17 cellular contexts compared by ENCODE assay signal in genomic region chr3:171190668-171191067, GRCh38.
A peak's percentile ranks its signal among the peaks of the same experiment; 100 is the strongest.
DNase-seq lines count a peak whose midpoint lies in the region; ATAC-seq, FAIRE-seq and TF ChIP-seq lines count a peak whose summit lies in the region.
"Had no signal": no experiment of that assay in that cellular context is flagged by ENCODE, and none has a peak within 500 bp of the region (broad histone marks: within the 10 kb centered on the region; RNA-seq: fewer than 3 reads in every experiment).

No MANE protein-coding gene starts in this region.

- H3F3A ChIP-seq in PC-3 (ENCODE audit: low read length, unreplicated experiment): no peaks in the 10 kb centered on the region

- no peak overlapping the region for H3K4me3 ChIP-seq in PC-3 (ENCODE audit: low read length)
- H3K4me3 ChIP-seq in bronchial epithelial cell (ENCODE audit: low read depth, low read length): no peak overlapping the region
- no peak overlapping the region for H3K4me3 ChIP-seq in tibial nerve
- no peak overlapping the region for H3K4me3 ChIP-seq in sigmoid colon
- H3K4me3 ChIP-seq: ascending aorta had no signal

- no peak overlapping the region for H3K4me3 Mint-ChIP-seq in stimulated activated naive CD8-positive, alpha-beta T cell treated with anti-CD3 and anti-CD28 coated beads, Interleukin-15, Interleukin-2, amounts not matched to agents 100 ng/mL and 50 ng/mL, for 24 hours
- no peak overlapping the region for H3K4me3 Mint-ChIP-seq in stimulated activated naive CD8-positive, alpha-beta T cell treated with anti-CD3 and anti-CD28 coated beads, Interleukin-15, amount 100 ng/mL, for 72 hours

- peak overlapping the region; percentile 38 for H3K4me2 ChIP-seq in PC-3 (ENCODE audit: low read length)
- H3K4me2 ChIP-seq: KMS-11 had no signal

- H4K20me1 ChIP-seq in PC-3 (ENCODE audit: low read length): no peaks in the 10 kb centered on the region

- H3K36me3 Mint-ChIP-seq in stimulated activated naive CD8-positive, alpha-beta T cell treated with anti-CD3 and anti-CD28 coated beads, Interleukin-15, Interleukin-2, amounts not matched to agents 100 ng/mL and 50 ng/mL, for 24 hours (ENCODE audit: low read depth): peaks cover 15% of the 10 kb centered on the region

- no peaks in the 10 kb centered on the region for H3K9me3 Mint-ChIP-seq in stimulated activated naive CD8-positive, alpha-beta T cell treated with anti-CD3 and anti-CD28 coated beads, Interleukin-15, Interleukin-2, amounts not matched to agents 100 ng/mL and 50 ng/mL, for 24 hours
- no peaks in the 10 kb centered on the region for H3K9me3 Mint-ChIP-seq in stimulated activated naive CD8-positive, alpha-beta T cell treated with anti-CD3 and anti-CD28 coated beads, Interleukin-15, amount 100 ng/mL, for 72 hours

- FAIRE-seq in bronchial epithelial cell (lab: Jason Lieb, UNC): no peak

- no peak for DNase-seq in stimulated activated naive CD8-positive, alpha-beta T cell treated with anti-CD3 and anti-CD28 coated beads, Interleukin-15, amount 100 ng/mL, for 72 hours
- DNase-seq in PC-3 (peak; percentile 82), bronchial epithelial cell (ENCODE audit: low read depth) (peak; percentile 66), tibial nerve (ENCODE audit: low spot score in 2 of 2) (no peak), sigmoid colon (no peak), G401 (ENCODE audit: low spot score) (no peak)
- DNase-seq: AML-193, COR-L47, foreskin melanocyte, NCI-H1092 treated with DMSO at 0.1 percent for 48 hours, NCI-H2081 treated with DMSO at 0.1 percent for 48 hours, NCI-H524, retina had no signal

- no peaks in the 10 kb centered on the region for H3K27me3 Mint-ChIP-seq in stimulated activated naive CD8-positive, alpha-beta T cell treated with anti-CD3 and anti-CD28 coated beads, Interleukin-15, Interleukin-2, amounts not matched to agents 100 ng/mL and 50 ng/mL, for 24 hours
- H3K27me3 Mint-ChIP-seq in stimulated activated naive CD8-positive, alpha-beta T cell treated with anti-CD3 and anti-CD28 coated beads, Interleukin-15, amount 100 ng/mL, for 72 hours: no peaks in the 10 kb centered on the region

- no peak overlapping the region for H2AFZ ChIP-seq in PC-3 (ENCODE audit: low read length)

- H3K79me2 ChIP-seq in PC-3 (ENCODE audit: low read length): no peaks in the 10 kb centered on the region

- TF ChIP-seq EP300 in tibial nerve (IDR thresholded peaks at IDR 0.05) (no peak), sigmoid colon (IDR thresholded peaks at IDR 0.05) (no peak)

- CTCF ChIA-PET in PC-3 (lab: Charles Lee): no interaction called here

- intact Hi-C loops in PC-3 (cut with micrococcal nuclease): loop anchor here (5.0 kb wide), 2 partner anchors 72 to 162 kb away; no protein-coding TSS in a partner anchor
- intact Hi-C loops in sigmoid colon (cut with DNase I): loop anchor here (10.0 kb wide), 1 partner anchor 94 kb away; no protein-coding TSS in a partner anchor

- H3K9me2 ChIP-seq in PC-3 (replicated peaks; ENCODE audit: low read length): no peaks in the 10 kb centered on the region

- WGBS in tibial nerve, 2 donors: 89% methylated on average over 1 of the region's 1 CpG
- WGBS in sigmoid colon, 2 donors: 77 to 80% methylated on average over 1 of the region's 1 CpG

- no peak for TF ChIP-seq CTCF in PC-3 (conservative IDR thresholded peaks at IDR 0.05; ENCODE audit: low read depth, low read length)
- TF ChIP-seq CTCF in bronchial epithelial cell (IDR thresholded peaks at IDR 0.05; ENCODE audit: insufficient read depth, low read length, severe bottlenecking): no peak
- TF ChIP-seq CTCF in tibial nerve (IDR thresholded peaks at IDR 0.05): no peak
- no peak for TF ChIP-seq CTCF in sigmoid colon (IDR thresholded peaks at IDR 0.05)

- H3K36me3 ChIP-seq in PC-3 (ENCODE audit: low read depth, low read length) (no peaks in the 10 kb centered on the region), bronchial epithelial cell (ENCODE audit: control insufficient read depth, insufficient read depth, low read length) (no peaks in the 10 kb centered on the region), tibial nerve (no peaks in the 10 kb centered on the region), sigmoid colon (no peaks in the 10 kb centered on the region)
- H3K36me3 ChIP-seq: ascending aorta had no signal

- H3K27me3 ChIP-seq in PC-3 (ENCODE audit: low read length): no peaks in the 10 kb centered on the region
- no peaks in the 10 kb centered on the region for H3K27me3 ChIP-seq in bronchial epithelial cell (ENCODE audit: control insufficient read depth, insufficient read depth, low read length)
- H3K27me3 ChIP-seq in tibial nerve: no peaks in the 10 kb centered on the region
- no peaks in the 10 kb centered on the region for H3K27me3 ChIP-seq in sigmoid colon
- H3K27me3 ChIP-seq: ascending aorta had no signal

- H3K27ac ChIP-seq in PC-3 (ENCODE audit: low read length): peak overlapping the region; percentile 29
- no peak overlapping the region for H3K27ac ChIP-seq in tibial nerve
- H3K27ac ChIP-seq in sigmoid colon: no peak overlapping the region
- H3K27ac ChIP-seq: ascending aorta, KMS-11 had no signal

- H3K27ac Mint-ChIP-seq in stimulated activated naive CD8-positive, alpha-beta T cell treated with anti-CD3 and anti-CD28 coated beads, Interleukin-15, Interleukin-2, amounts not matched to agents 100 ng/mL and 50 ng/mL, for 24 hours: peak overlapping the region; percentile 36
- H3K27ac Mint-ChIP-seq in stimulated activated naive CD8-positive, alpha-beta T cell treated with anti-CD3 and anti-CD28 coated beads, Interleukin-15, amount 100 ng/mL, for 72 hours: no peak overlapping the region

- H3K4me1 Mint-ChIP-seq in stimulated activated naive CD8-positive, alpha-beta T cell treated with anti-CD3 and anti-CD28 coated beads, Interleukin-15, Interleukin-2, amounts not matched to agents 100 ng/mL and 50 ng/mL, for 24 hours (ENCODE audit: low read depth): peaks cover 41% of the 10 kb centered on the region
- peaks cover 30% of the 10 kb centered on the region for H3K4me1 Mint-ChIP-seq in stimulated activated naive CD8-positive, alpha-beta T cell treated with anti-CD3 and anti-CD28 coated beads, Interleukin-15, amount 100 ng/mL, for 72 hours

- TF ChIP-seq POLR2A in tibial nerve (IDR thresholded peaks at IDR 0.05) (no peak), sigmoid colon (IDR thresholded peaks at IDR 0.05) (no peak)

- POLR2A ChIA-PET in PC-3 (lab: Charles Lee; ENCODE audit: unreplicated experiment): no interaction called here

- H3K4me1 ChIP-seq in PC-3 (ENCODE audit: insufficient read depth, low read length) (peaks cover 40% of the 10 kb centered on the region), tibial nerve (peaks cover 0 to 9% (median 0%) of the 10 kb centered on the region in 4 donors), sigmoid colon (peaks cover 0 to 14% (median 11%) of the 10 kb centered on the region in 4 donors)

- in situ Hi-C loops in G401 (cut with HindIII; ENCODE audit: low sequenced_read_pairs): no loop called here

- no peak overlapping the region for H3K9ac ChIP-seq in PC-3 (ENCODE audit: low read length)
- H3K9ac ChIP-seq: KMS-11 had no signal

- no peak for ATAC-seq in stimulated activated naive CD8-positive, alpha-beta T cell treated with anti-CD3 and anti-CD28 coated beads, Interleukin-15, amount 100 ng/mL, for 72 hours
- peak; percentile 69 for ATAC-seq in PC-3
- ATAC-seq: left lobe of liver had no signal

- H3K9me3 ChIP-seq in PC-3 (ENCODE audit: low read length) (no peaks in the 10 kb centered on the region), tibial nerve (no peaks in the 10 kb centered on the region), sigmoid colon (no peaks in the 10 kb centered on the region)
- H3K9me3 ChIP-seq: ascending aorta had no signal

- no TSS peak for BruUV-seq in PC-3 (replicated peaks; lab: Mats Ljungman, UMichigan)

Comparison
In these comparisons a context has a peak if more than half of its experiments do, and no peak if none do; other contexts are left out.
1. DNase-seq: peak in PC-3 (single experiment) and bronchial epithelial cell (single experiment); none in stimulated activated naive CD8-positive, alpha-beta T cell treated with anti-CD3 and anti-CD28 coated beads, Interleukin-15, amount 100 ng/mL, for 72 hours (0 of 2), tibial nerve (0 of 2), sigmoid colon (single experiment) and G401 (single experiment).